ENCODE assay signal across 17 cellular contexts in the genomic region with DNA sequence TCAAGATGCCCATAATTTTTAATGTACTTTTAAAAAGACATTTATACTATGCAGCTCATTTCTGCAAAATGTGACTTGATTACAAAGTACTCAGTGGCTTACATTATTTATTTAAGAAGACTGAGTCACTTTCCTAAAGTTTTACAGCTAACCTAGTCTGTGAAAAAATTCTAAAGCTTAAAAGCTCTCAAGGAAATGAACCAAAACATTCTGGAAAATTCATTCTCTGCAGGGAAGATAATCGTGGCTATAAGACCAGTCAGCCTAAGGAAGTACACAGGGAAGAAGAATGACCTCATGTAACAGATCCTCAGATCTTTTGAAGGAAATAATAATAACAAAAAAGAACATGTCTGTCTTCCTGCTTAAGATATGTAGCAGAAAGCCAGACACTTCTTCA.
DNase-seq lines count a peak whose midpoint lies in the region; ATAC-seq and TF ChIP-seq lines count a peak whose summit lies in the region.
"Had no signal": no experiment of that assay in that cellular context is flagged by ENCODE, and none has a peak within 500 bp of the region (broad histone marks: within the 10 kb centered on the region; RNA-seq: fewer than 3 reads in every experiment).

No MANE protein-coding gene starts in this region.

- no peak overlapping the region for H3K18ac ChIP-seq in mesendoderm (ENCODE audit: low read length)

- H3K4me1 Mint-ChIP-seq in effector memory CD8-positive, alpha-beta T cell (ENCODE audit: low read depth in 2 of 2): no peaks in the 10 kb centered on the region
- H3K4me1 Mint-ChIP-seq: activated CD4-positive, alpha-beta memory T cell treated with anti-CD3 and anti-CD28 coated beads, Interleukin-2, amount 10 ng/mL, durations not matched to agents 7 days and 5 days; CD4-positive, CD25-positive, alpha-beta regulatory T cell; naive thymus-derived CD8-positive, alpha-beta T cell had no signal

- peak; percentile 36 for DNase-seq in AG10803 (ENCODE audit: low read depth)
- DNase-seq in NCI-H226: peak; percentile 34
- peak; percentile 49 for DNase-seq in choroid plexus epithelial cell (ENCODE audit: low read depth)
- no peak for DNase-seq in mesendoderm
- no peak for DNase-seq in KG1 (lab: John Stamatoyannopoulos, UW)
- DNase-seq in effector memory CD8-positive, alpha-beta T cell: no peak
- DNase-seq: activated CD4-positive, alpha-beta memory T cell treated with anti-CD3 and anti-CD28 coated beads, Interleukin-2, amount 10 ng/mL, durations not matched to agents 7 days and 5 days; activated effector memory CD4-positive, alpha-beta T cell treated with Interleukin-2 at 50 U/mL for 16 hours; CD4-positive, CD25-positive, alpha-beta regulatory T cell; foreskin melanocyte; naive thymus-derived CD8-positive, alpha-beta T cell; NCI-H1048; NCI-H446; RPMI8226 had no signal

- no peak overlapping the region for H3K56ac ChIP-seq in mesendoderm (ENCODE audit: low read length)

- no peaks in the 10 kb centered on the region for H3K27me3 ChIP-seq in mesendoderm (ENCODE audit: insufficient read depth, low read length, poor library complexity)

- H2BK15ac ChIP-seq in mesendoderm (replicated peaks; ENCODE audit: low read depth): peak overlapping the region; percentile 85

- no peaks in the 10 kb centered on the region for H3K79me2 ChIP-seq in mesendoderm (ENCODE audit: control insufficient read depth, insufficient read depth, low read length)

- H3K4me2 ChIP-seq in mesendoderm (ENCODE audit: low read length): no peak overlapping the region

- peaks cover 4% of the 10 kb centered on the region for H3K4me1 ChIP-seq in mesendoderm (ENCODE audit: control insufficient read depth, low read depth, low read length)

- H3K23ac ChIP-seq in mesendoderm (ENCODE audit: low read length): no peak overlapping the region

- no peak overlapping the region for H2BK5ac ChIP-seq in mesendoderm (ENCODE audit: low read length)

- no peak overlapping the region for H4K8ac ChIP-seq in mesendoderm (ENCODE audit: low read depth, low read length)

- no CpG with 5 or more reads among the region's 1 CpG for WGBS in mesendoderm (ENCODE audit: extremely low coverage, insufficient coverage, low lambda C conversion rate)

- H3K4ac ChIP-seq in mesendoderm (ENCODE audit: low read depth, low read length): no peak overlapping the region

- no peak overlapping the region for H3K27ac Mint-ChIP-seq in effector memory CD8-positive, alpha-beta T cell
- H3K27ac Mint-ChIP-seq: activated CD4-positive, alpha-beta memory T cell treated with anti-CD3 and anti-CD28 coated beads, Interleukin-2, amount 10 ng/mL, durations not matched to agents 7 days and 5 days; CD4-positive, CD25-positive, alpha-beta regulatory T cell; naive thymus-derived CD8-positive, alpha-beta T cell had no signal

- H3K27ac ChIP-seq in mesendoderm (ENCODE audit: low read depth, low read length): no peak overlapping the region

- H3K4me3 ChIP-seq in AG10803 (ENCODE audit: low read length) (no peak overlapping the region), choroid plexus epithelial cell (ENCODE audit: low read depth, low read length) (no peak overlapping the region), mesendoderm (ENCODE audit: low read length) (no peak overlapping the region)

- no peaks in the 10 kb centered on the region for H3K36me3 ChIP-seq in mesendoderm (ENCODE audit: control insufficient read depth, insufficient read depth, low read length)

- H2BK120ac ChIP-seq in mesendoderm (ENCODE audit: low read depth, low read length): no peak overlapping the region

- no peak overlapping the region for H2AK5ac ChIP-seq in mesendoderm (ENCODE audit: low read length)

- no peak overlapping the region for H4K5ac ChIP-seq in mesendoderm (ENCODE audit: low read length)

- no peak overlapping the region for H3K9ac ChIP-seq in mesendoderm (ENCODE audit: low read length)

- ATAC-seq in HG02885 (IDR thresholded peaks at IDR 0.05; ENCODE audit: poor library complexity, unreplicated experiment): no peak
- ATAC-seq in GM18858 (IDR thresholded peaks at IDR 0.05; ENCODE audit: unreplicated experiment): no peak
- ATAC-seq in effector memory CD8-positive, alpha-beta T cell (replicated peaks): no peak
- ATAC-seq: naive thymus-derived CD8-positive, alpha-beta T cell; sciatic nerve had no signal

- peaks cover 0 to 5% of the 10 kb centered on the region in 2 donors for H3K27me3 Mint-ChIP-seq in effector memory CD8-positive, alpha-beta T cell

- TF ChIP-seq CTCF in AG10803 (conservative IDR thresholded peaks at IDR 0.05; ENCODE audit: low read length): no peak
- no peak for TF ChIP-seq CTCF in choroid plexus epithelial cell (conservative IDR thresholded peaks at IDR 0.05; ENCODE audit: low read depth, low read length)

- no peaks in the 10 kb centered on the region for H3K79me1 ChIP-seq in mesendoderm (ENCODE audit: low read length)

- no peak overlapping the region for H3K4me3 Mint-ChIP-seq in effector memory CD8-positive, alpha-beta T cell
- H3K4me3 Mint-ChIP-seq: activated CD4-positive, alpha-beta memory T cell treated with anti-CD3 and anti-CD28 coated beads, Interleukin-2, amount 10 ng/mL, durations not matched to agents 7 days and 5 days; CD4-positive, CD25-positive, alpha-beta regulatory T cell; naive thymus-derived CD8-positive, alpha-beta T cell had no signal

- H3K36me3 Mint-ChIP-seq in effector memory CD8-positive, alpha-beta T cell (ENCODE audit: insufficient read depth): no peaks in the 10 kb centered on the region
- H3K36me3 Mint-ChIP-seq: CD4-positive, CD25-positive, alpha-beta regulatory T cell; naive thymus-derived CD8-positive, alpha-beta T cell had no signal

- no peaks in the 10 kb centered on the region for H3K9me3 Mint-ChIP-seq in effector memory CD8-positive, alpha-beta T cell
- H3K9me3 Mint-ChIP-seq: activated CD4-positive, alpha-beta memory T cell treated with anti-CD3 and anti-CD28 coated beads, Interleukin-2, amount 10 ng/mL, durations not matched to agents 7 days and 5 days; naive thymus-derived CD8-positive, alpha-beta T cell had no signal

Comparison
In these comparisons a context has a peak if more than half of its experiments do, and no peak if none do; other contexts are left out.
1. DNase-seq: peak in AG10803 (single experiment), NCI-H226 (single experiment) and choroid plexus epithelial cell (single experiment); none in mesendoderm (single experiment), KG1 (single experiment) and effector memory CD8-positive, alpha-beta T cell (0 of 3).